In genomic region chr3:170835346-170835745, GRCh38 we compare ENCODE assay signal across 1 cellular context.
TF ChIP-seq lines count a peak whose summit lies in the region.

No MANE protein-coding gene starts in this region.

TF ChIP-seq in H1, 55 proteins besides CTCF, POLR2A, EP300 and RAD21 (continued from another document):
- no peak for TF ChIP-seq CHD7 (IDR thresholded peaks at IDR 0.05; ENCODE audit: insufficient replicate concordance, low read length)
- no peak for TF ChIP-seq ATF3 (IDR thresholded peaks at IDR 0.05; ENCODE audit: insufficient read depth, low read depth, low read length)
- TF ChIP-seq HDAC6 (IDR thresholded peaks at IDR 0.05; ENCODE audit: low read depth, low read length): no peak
- TF ChIP-seq CEBPB (IDR thresholded peaks at IDR 0.05; ENCODE audit: low read depth, low read length): no peak
- no peak for TF ChIP-seq SAP30 (IDR thresholded peaks at IDR 0.05; ENCODE audit: insufficient read depth, insufficient replicate concordance, low read length)
- no peak for TF ChIP-seq MAX (IDR thresholded peaks at IDR 0.05)
- TF ChIP-seq EGR1 (IDR thresholded peaks at IDR 0.05; ENCODE audit: borderline replicate concordance, low read depth, low read length): no peak
